ENCODE assay signal across 20 cellular contexts in genomic region chr16:5228369-5228768, GRCh38.
A peak's percentile ranks its signal among the peaks of the same experiment; 100 is the strongest.
DNase-seq lines count a peak whose midpoint lies in the region; ATAC-seq, FAIRE-seq and TF ChIP-seq lines count a peak whose summit lies in the region.
"Had no signal": no experiment of that assay in that cellular context is flagged by ENCODE, and none has a peak within 500 bp of the region (broad histone marks: within the 10 kb centered on the region; RNA-seq: fewer than 3 reads in every experiment).

No MANE protein-coding gene starts in this region.

- H3K9me3 ChIP-seq in A549 (no peaks in the 10 kb centered on the region; the same call in 2 of the 3 replicates), HEK293 (ENCODE audit: control insufficient read depth, insufficient read depth, low read depth, low read length) (no peaks in the 10 kb centered on the region)
- H3K9me3 ChIP-seq: BLaER1 had no signal

- no peak for FAIRE-seq in A549 (lab: Jason Lieb, UNC)
- FAIRE-seq: GM12892, HTR-8/SVneo had no signal

- WGBS in A549 (ENCODE audit: missing lambda C conversion rate): 4% methylated on average over 3 of the region's 3 CpGs

- H3K27ac ChIP-seq in A549 (no peak overlapping the region), HEK293 (ENCODE audit: extremely low read depth, low read depth, low read length) (no peak overlapping the region)
- H3K27ac ChIP-seq: BLaER1, GM23248, HL-60 had no signal

- intact Hi-C loops in natural killer cell (cut with micrococcal nuclease): loop anchor here (10.0 kb wide), 1 partner anchor 56 kb away; no protein-coding TSS in a partner anchor

- peaks cover 24 to 40% of the 10 kb centered on the region in 2 donors for H3K27me3 Mint-ChIP-seq in natural killer cell (ENCODE audit: low read depth in 2 of 2)

- no peak for TF ChIP-seq EP300 in A549 (IDR thresholded peaks at IDR 0.05)

- no peak overlapping the region for H3K27ac Mint-ChIP-seq in natural killer cell
- H3K27ac Mint-ChIP-seq: CD8-positive, alpha-beta T cell had no signal

- POLR2A ChIA-PET in A549 (lab: Yijun Ruan, JAX) (no interaction called here), HEK293 (lab: Yijun Ruan, JAX) (no interaction called here)

- H3K9me3 Mint-ChIP-seq in natural killer cell: no peaks in the 10 kb centered on the region

- no peaks in the 10 kb centered on the region for H3K36me3 Mint-ChIP-seq in natural killer cell
- H3K36me3 Mint-ChIP-seq: CD8-positive, alpha-beta T cell had no signal

- no peaks in the 10 kb centered on the region for H3K4me1 Mint-ChIP-seq in natural killer cell

- H3K4me1 ChIP-seq in A549 (no peaks in the 10 kb centered on the region), HEK293 (ENCODE audit: control insufficient read depth, insufficient read depth, low read length) (no peaks in the 10 kb centered on the region)
- H3K4me1 ChIP-seq: BLaER1 had no signal

- TF ChIP-seq RAD21 in A549 (conservative IDR thresholded peaks at IDR 0.05 in 1 of 2, IDR thresholded peaks at IDR 0.05 in 1 of 2): no peak

- CTCF ChIA-PET in A549 (lab: Yijun Ruan, JAX) (no interaction called here), HEK293 (lab: Yijun Ruan, JAX) (no interaction called here)

- no peak for TF ChIP-seq POLR2A in A549 (IDR thresholded peaks at IDR 0.05; ENCODE audit: low read length)

- H3K36me3 ChIP-seq in HEK293 (ENCODE audit: control insufficient read depth in 2 of 2, insufficient read depth in 1 of 2, low read length in 2 of 2): no peaks in the 10 kb centered on the region
- H3K36me3 ChIP-seq: BLaER1 had no signal

- no peak overlapping the region for H3K4me3 ChIP-seq in A549
- H3K4me3 ChIP-seq in HEK293 (ENCODE audit: low read depth, low read length): no peak overlapping the region
- H3K4me3 ChIP-seq: BLaER1, GM23248 had no signal

- DNase-seq in A549 (ENCODE audit: low read depth in 1 of 2, low spot score in 1 of 2) (no peak), ecto neural progenitor cell (ENCODE audit: low spot score) (peak; percentile 52), islet precursor cell (peak; percentile 62), natural killer cell (no peak), foreskin melanocyte (no peak), GOT3 (lab: John Stamatoyannopoulos, UW) (no peak)
- DNase-seq: CD8-positive, alpha-beta T cell; DMS79 treated with DMSO at 0.1 percent for 48 hours; GDM1; GM23248; NCI-H1048; NCI-H1436 treated with DMSO at 0.1 percent for 48 hours; NCI-H2029 treated with DMSO at 0.1 percent for 48 hours; NCI-H774 had no signal

- no peak for TF ChIP-seq CTCF in A549 (IDR thresholded peaks at IDR 0.05)
- TF ChIP-seq CTCF in HEK293 (tag by site-specific recombination; IDR thresholded peaks at IDR 0.05): no peak
- no peak for TF ChIP-seq CTCF in natural killer cell (IDR thresholded peaks at IDR 0.05)

- no peak overlapping the region for H3K4me2 ChIP-seq in A549
- H3K4me2 ChIP-seq: BLaER1 had no signal

- ATAC-seq in A549 (no peak), natural killer cell (no peak), HG02759 (IDR thresholded peaks at IDR 0.05; ENCODE audit: unreplicated experiment) (no peak)
- ATAC-seq: CD8-positive, alpha-beta T cell had no signal

- H3K4me3 Mint-ChIP-seq in natural killer cell: no peak overlapping the region
- H3K4me3 Mint-ChIP-seq: CD8-positive, alpha-beta T cell had no signal

TF ChIP-seq in A549, 52 proteins besides CTCF, POLR2A, EP300 and RAD21:
- TF ChIP-seq EHF (CRISPR knock-in tag; IDR thresholded peaks at IDR 0.05) (no peak), REST (IDR thresholded peaks at IDR 0.05) (peak; percentile 55; the same call in 1 of the 2 replicates)
TF ChIP-seq in A549: peak in this region for 1.

TF ChIP-seq in HEK293, 187 proteins besides CTCF, POLR2A, EP300 and RAD21:
- TF ChIP-seq ZNF366 (tag by site-specific recombination; conservative IDR thresholded peaks at IDR 0.05) (0 out of 2 replicates have a peak, but pooled peaks have one; percentile 15), REST (tag by site-specific recombination; IDR thresholded peaks at IDR 0.05) (peak; percentile 93), ZBTB49 (tag by site-specific recombination; IDR thresholded peaks at IDR 0.05; ENCODE audit: low read depth) (no peak)
TF ChIP-seq in HEK293: peak in this region for 2.

Comparison
In these comparisons a context has a peak if more than half of its experiments do, and no peak if none do; other contexts are left out.
1. DNase-seq: peak in ecto neural progenitor cell (single experiment) and islet precursor cell (single experiment); none in A549 (0 of 2), natural killer cell (single experiment), foreskin melanocyte (single experiment) and GOT3 (single experiment).
2. Of the 5 proteins assayed by ChIP-seq in both HEK293 and A549: peak only in HEK293: none; only in A549: none; in both: REST; in neither: 4.